In the genomic region with DNA sequence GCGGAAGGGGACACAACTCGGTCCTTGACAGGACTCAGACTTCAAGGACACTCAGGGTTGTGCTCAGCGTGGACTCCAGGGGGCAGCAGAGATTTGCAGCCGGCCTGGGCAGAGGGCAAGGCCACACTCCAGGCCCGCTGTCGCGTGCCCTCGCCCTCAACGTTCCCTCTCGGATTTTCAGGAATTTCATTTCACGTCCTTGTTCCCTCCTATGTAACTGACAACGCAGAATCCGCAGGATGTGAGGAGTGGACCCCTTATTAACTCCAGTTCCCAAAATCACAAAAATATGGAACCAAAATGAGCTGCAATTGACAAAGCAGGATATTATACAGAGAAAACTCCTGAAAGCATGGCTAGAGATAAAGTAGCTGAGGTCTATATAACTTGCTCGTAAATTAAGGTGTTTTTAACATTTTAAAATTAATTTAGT, we compare ENCODE assay signal across 8 cellular contexts. TPM values are rescaled to one million over a fixed set of nuclear protein-coding genes. Genes with fewer than 3 reads are reported as not detected.
A peak's percentile ranks its signal among the peaks of the same experiment; 100 is the strongest.
DNase-seq lines count a peak whose midpoint lies in the region; ATAC-seq and TF ChIP-seq lines count a peak whose summit lies in the region.

No MANE protein-coding gene starts in this region.

- no peak overlapping the region for H3K4me2 ChIP-seq in OCI-LY7 (ENCODE audit: low read length)

- no peaks in the 10 kb centered on the region for H3K27me3 ChIP-seq in neuron (ENCODE audit: insufficient read depth, low read length)
- no peaks in the 10 kb centered on the region for H3K27me3 ChIP-seq in testis

- TF ChIP-seq POLR2A in testis (IDR thresholded peaks at IDR 0.05) = no peak

- DNase-seq in Caki2 (ENCODE audit: low read depth) (peak; percentile 54), OCI-LY7 (ENCODE audit: low spot score) (peak; percentile 39), activated T-cell treated with anti-CD3 and anti-CD28 coated beads for 48 hours (ENCODE audit: low read depth) (peak; percentile 65), fibroblast of gingiva (ENCODE audit: low read depth) (peak; percentile 57), testis (peak; percentile 77)

- ATAC-seq in GM19452 (IDR thresholded peaks at IDR 0.05; ENCODE audit: unreplicated experiment) (peak; percentile 96), HG03442 (IDR thresholded peaks at IDR 0.05; ENCODE audit: unreplicated experiment) (peak; percentile 96)

- POLR2A ChIA-PET in OCI-LY7 (lab: Charles Lee) = interaction anchor here (0.7 kb wide), 1 partner anchor 88 kb away, joined by 3 read pairs; no protein-coding TSS in a partner anchor

- intact Hi-C loops in OCI-LY7 (cut with micrococcal nuclease; ENCODE audit: unreplicated experiment) (loop anchor here (1.0 kb wide), 1 partner anchor 324 kb away; no protein-coding TSS in a partner anchor), testis (cut with DNase I; ENCODE audit: low total_unique reads) (no loop called here)

- in situ Hi-C loops in Caki2 (cut with HindIII; ENCODE audit: low pct_unique_long_range_greater_than_20kb, low sequenced_read_pairs) = loop anchor here (25.0 kb wide), 1 partner anchor 324 kb away; no protein-coding TSS in a partner anchor

- H3K4me3 ChIP-seq in OCI-LY7 (ENCODE audit: low read depth, low read length, poor library complexity, severe bottlenecking) = no peak overlapping the region
- H3K4me3 ChIP-seq in neuron (ENCODE audit: low read length) = peak overlapping the region; percentile 6
- no peak overlapping the region for H3K4me3 ChIP-seq in testis

- WGBS in testis, 2 donors = 17 to 35% methylated on average over 14 of the region's 14 CpGs

- CTCF ChIA-PET in OCI-LY7 (lab: Charles Lee; ENCODE audit: unreplicated experiment) = interaction anchor here (0.6 to 1.2 kb wide), 3 partner anchors 12 to 321 kb away, joined by 3 to 4 read pairs (median 3); no protein-coding TSS in a partner anchor

- H3K27ac ChIP-seq in OCI-LY7 (ENCODE audit: low read depth, low read length, poor library complexity, severe bottlenecking) (no peak overlapping the region), testis (no peak overlapping the region)

- no peaks in the 10 kb centered on the region for H4K20me1 ChIP-seq in OCI-LY7 (ENCODE audit: insufficient read depth, low read length)

- peak; percentile 85 for TF ChIP-seq CTCF in OCI-LY7 (conservative IDR thresholded peaks at IDR 0.05; ENCODE audit: low read length)
- peak; percentile 66 to 78 (median 77) for TF ChIP-seq CTCF in testis (IDR thresholded peaks at IDR 0.05)

- H3K36me3 ChIP-seq in OCI-LY7 (ENCODE audit: insufficient read depth, low read length) (no peaks in the 10 kb centered on the region), neuron (ENCODE audit: insufficient read depth, low read length) (no peaks in the 10 kb centered on the region), testis (ENCODE audit: low read depth, missing control alignments) (no peaks in the 10 kb centered on the region)

- BruUV-seq in OCI-LY7 (replicated peaks; lab: Mats Ljungman, UMichigan) = no TSS peak

- H3K9me3 ChIP-seq in OCI-LY7 (ENCODE audit: low read length) (no peaks in the 10 kb centered on the region), neuron (ENCODE audit: low read length) (no peaks in the 10 kb centered on the region), testis (no peaks in the 10 kb centered on the region)

- H2AFZ ChIP-seq in OCI-LY7 (ENCODE audit: low read length) (no peak overlapping the region), neuron (ENCODE audit: low read depth, low read length) (no peak overlapping the region)

- no peaks in the 10 kb centered on the region for H3K4me1 ChIP-seq in OCI-LY7 (ENCODE audit: insufficient read depth, low read length, poor library complexity, severe bottlenecking)
- no peaks in the 10 kb centered on the region for H3K4me1 ChIP-seq in neuron (ENCODE audit: insufficient read depth, low read length)
- H3K4me1 ChIP-seq in testis = no peaks in the 10 kb centered on the region

- no peaks in the 10 kb centered on the region for H3K9me2 ChIP-seq in OCI-LY7 (ENCODE audit: insufficient read depth, low read length)

- H3K79me2 ChIP-seq in OCI-LY7 (ENCODE audit: insufficient read depth, low read depth, low read length) = no peaks in the 10 kb centered on the region

RNA-seq across cellular contexts. Expression of a gene that starts 21.0 kb away (rescaled TPM):
- total RNA-seq in Caki2 (2014; rRNA removed; shearing (Covaris generic); ENCODE audit: low replicate concordance) = 159 and 160 TPM in 2 replicates
- 37.8 and 42.5 TPM in 2 replicates for total RNA-seq in OCI-LY7 (2014; rRNA removed; shearing (Covaris generic))
- 79.4 and 81.9 TPM in 2 replicates for total RNA-seq in OCI-LY7 (2022)
- total RNA-seq in testis = 10 to 100 TPM; 41.8 to 45.6 TPM
- 56.5 TPM for polyA plus RNA-seq in testis (ENCODE audit: insufficient read depth, low read depth, low replicate concordance)
